Comparison of ENCODE assay signal across 1 cellular context in genomic region chr3:129855454-129856419, GRCh38.
TF ChIP-seq lines count a peak whose summit lies in the region.

No MANE protein-coding gene starts in this region.

TF ChIP-seq in A549, 52 proteins besides CTCF, POLR2A, EP300 and RAD21 (continued from another document):
- TF ChIP-seq ELK1 (IDR thresholded peaks at IDR 0.05; ENCODE audit: low read depth, low read length) (no peak), EHF (CRISPR knock-in tag; IDR thresholded peaks at IDR 0.05) (no peak), BCL3 (IDR thresholded peaks at IDR 0.05) (no peak), FOSB (CRISPR knock-in tag; IDR thresholded peaks at IDR 0.05) (no peak), MAFK (IDR thresholded peaks at IDR 0.05; ENCODE audit: partially characterized antibody) (peak; percentile 94)
